Comparison of ENCODE assay signal across 1 cellular context in the genomic region with DNA sequence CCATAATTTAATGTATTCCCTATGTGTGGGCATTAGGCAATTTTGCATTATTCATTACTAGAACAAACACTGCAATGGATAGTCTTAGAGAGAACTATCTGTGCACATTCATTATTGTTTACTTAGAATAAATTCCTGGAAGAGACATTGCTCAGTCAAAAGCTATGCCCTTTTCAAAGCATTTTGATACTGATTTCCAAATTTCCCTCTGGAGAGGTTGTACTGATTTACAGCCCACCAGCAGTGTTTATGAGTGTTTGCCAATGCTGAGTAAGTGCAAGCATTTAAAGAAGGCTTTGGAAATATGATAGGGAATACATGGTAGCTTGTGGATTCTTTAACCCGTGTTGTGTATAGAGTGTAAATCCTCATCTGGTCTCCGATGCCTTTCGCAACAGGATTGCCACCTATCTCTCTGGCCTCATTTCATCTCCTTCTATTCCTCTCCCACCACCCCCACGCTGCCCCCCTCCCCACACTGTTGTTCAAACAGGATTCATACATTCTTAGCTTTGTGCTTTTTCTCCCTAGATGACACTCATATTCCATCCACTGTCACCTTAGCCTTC.
TF ChIP-seq lines count a peak whose summit lies in the region.

No MANE protein-coding gene starts in this region.

TF ChIP-seq in HepG2, 621 proteins besides CTCF, POLR2A, EP300 and RAD21 (continued from another document and continues in another):
- TF ChIP-seq, protein P1, sequence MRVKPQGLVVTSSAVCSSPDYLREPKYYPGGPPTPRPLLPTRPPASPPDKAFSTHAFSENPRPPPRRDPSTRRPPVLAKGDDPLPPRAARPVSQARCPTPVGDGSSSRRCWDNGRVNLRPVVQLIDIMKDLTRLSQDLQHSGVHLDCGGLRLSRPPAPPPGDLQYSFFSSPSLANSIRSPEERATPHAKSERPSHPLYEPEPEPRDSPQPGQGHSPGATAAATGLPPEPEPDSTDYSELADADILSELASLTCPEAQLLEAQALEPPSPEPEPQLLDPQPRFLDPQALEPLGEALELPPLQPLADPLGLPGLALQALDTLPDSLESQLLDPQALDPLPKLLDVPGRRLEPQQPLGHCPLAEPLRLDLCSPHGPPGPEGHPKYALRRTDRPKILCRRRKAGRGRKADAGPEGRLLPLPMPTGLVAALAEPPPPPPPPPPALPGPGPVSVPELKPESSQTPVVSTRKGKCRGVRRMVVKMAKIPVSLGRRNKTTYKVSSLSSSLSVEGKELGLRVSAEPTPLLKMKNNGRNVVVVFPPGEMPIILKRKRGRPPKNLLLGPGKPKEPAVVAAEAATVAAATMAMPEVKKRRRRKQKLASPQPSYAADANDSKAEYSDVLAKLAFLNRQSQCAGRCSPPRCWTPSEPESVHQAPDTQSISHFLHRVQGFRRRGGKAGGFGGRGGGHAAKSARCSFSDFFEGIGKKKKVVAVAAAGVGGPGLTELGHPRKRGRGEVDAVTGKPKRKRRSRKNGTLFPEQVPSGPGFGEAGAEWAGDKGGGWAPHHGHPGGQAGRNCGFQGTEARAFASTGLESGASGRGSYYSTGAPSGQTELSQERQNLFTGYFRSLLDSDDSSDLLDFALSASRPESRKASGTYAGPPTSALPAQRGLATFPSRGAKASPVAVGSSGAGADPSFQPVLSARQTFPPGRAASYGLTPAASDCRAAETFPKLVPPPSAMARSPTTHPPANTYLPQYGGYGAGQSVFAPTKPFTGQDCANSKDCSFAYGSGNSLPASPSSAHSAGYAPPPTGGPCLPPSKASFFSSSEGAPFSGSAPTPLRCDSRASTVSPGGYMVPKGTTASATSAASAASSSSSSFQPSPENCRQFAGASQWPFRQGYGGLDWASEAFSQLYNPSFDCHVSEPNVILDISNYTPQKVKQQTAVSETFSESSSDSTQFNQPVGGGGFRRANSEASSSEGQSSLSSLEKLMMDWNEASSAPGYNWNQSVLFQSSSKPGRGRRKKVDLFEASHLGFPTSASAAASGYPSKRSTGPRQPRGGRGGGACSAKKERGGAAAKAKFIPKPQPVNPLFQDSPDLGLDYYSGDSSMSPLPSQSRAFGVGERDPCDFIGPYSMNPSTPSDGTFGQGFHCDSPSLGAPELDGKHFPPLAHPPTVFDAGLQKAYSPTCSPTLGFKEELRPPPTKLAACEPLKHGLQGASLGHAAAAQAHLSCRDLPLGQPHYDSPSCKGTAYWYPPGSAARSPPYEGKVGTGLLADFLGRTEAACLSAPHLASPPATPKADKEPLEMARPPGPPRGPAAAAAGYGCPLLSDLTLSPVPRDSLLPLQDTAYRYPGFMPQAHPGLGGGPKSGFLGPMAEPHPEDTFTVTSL (CRISPR knock-in tag; IDR thresholded peaks at IDR 0.05; ENCODE audit: borderline replicate concordance): peak; percentile 28; the same call in 1 of the 2 replicates
- TF ChIP-seq CHD2 (IDR thresholded peaks at IDR 0.05; ENCODE audit: low read depth, low read length): no peak
- TF ChIP-seq, protein P2, sequence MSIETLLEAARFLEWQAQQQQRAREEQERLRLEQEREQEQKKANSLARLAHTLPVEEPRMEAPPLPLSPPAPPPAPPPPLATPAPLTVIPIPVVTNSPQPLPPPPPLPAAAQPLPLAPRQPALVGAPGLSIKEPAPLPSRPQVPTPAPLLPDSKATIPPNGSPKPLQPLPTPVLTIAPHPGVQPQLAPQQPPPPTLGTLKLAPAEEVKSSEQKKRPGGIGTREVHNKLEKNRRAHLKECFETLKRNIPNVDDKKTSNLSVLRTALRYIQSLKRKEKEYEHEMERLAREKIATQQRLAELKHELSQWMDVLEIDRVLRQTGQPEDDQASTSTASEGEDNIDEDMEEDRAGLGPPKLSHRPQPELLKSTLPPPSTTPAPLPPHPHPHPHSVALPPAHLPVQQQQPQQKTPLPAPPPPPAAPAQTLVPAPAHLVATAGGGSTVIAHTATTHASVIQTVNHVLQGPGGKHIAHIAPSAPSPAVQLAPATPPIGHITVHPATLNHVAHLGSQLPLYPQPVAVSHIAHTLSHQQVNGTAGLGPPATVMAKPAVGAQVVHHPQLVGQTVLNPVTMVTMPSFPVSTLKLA (IDR thresholded peaks at IDR 0.05): no peak
- TF ChIP-seq SIX4 (CRISPR knock-in tag; IDR thresholded peaks at IDR 0.05): peak; percentile 88
- TF ChIP-seq MLLT10 (CRISPR knock-in tag; IDR thresholded peaks at IDR 0.05): no peak
- TF ChIP-seq MEIS2 (CRISPR knock-in tag; IDR thresholded peaks at IDR 0.05): no peak; the same call in 1 of the 2 replicates
- TF ChIP-seq NFIC (IDR thresholded peaks at IDR 0.05; ENCODE audit: low read length): peak; percentile 47; the same call in 1 of the 2 replicates
- TF ChIP-seq ZNF883 (CRISPR knock-in tag; IDR thresholded peaks at IDR 0.05; ENCODE audit: not compliant biosample characterization): no peak
- TF ChIP-seq, protein P3, sequence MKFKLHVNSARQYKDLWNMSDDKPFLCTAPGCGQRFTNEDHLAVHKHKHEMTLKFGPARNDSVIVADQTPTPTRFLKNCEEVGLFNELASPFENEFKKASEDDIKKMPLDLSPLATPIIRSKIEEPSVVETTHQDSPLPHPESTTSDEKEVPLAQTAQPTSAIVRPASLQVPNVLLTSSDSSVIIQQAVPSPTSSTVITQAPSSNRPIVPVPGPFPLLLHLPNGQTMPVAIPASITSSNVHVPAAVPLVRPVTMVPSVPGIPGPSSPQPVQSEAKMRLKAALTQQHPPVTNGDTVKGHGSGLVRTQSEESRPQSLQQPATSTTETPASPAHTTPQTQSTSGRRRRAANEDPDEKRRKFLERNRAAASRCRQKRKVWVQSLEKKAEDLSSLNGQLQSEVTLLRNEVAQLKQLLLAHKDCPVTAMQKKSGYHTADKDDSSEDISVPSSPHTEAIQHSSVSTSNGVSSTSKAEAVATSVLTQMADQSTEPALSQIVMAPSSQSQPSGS (CRISPR knock-in tag; IDR thresholded peaks at IDR 0.05): no peak
- TF ChIP-seq RAD51 (IDR thresholded peaks at IDR 0.05; ENCODE audit: borderline replicate concordance): no peak
- TF ChIP-seq FOXO1 (CRISPR knock-in tag; IDR thresholded peaks at IDR 0.05): 0 out of 2 replicates have a peak, but pooled peaks have one; percentile 15
- no peak for TF ChIP-seq ZNF282 (IDR thresholded peaks at IDR 0.05; ENCODE audit: partially characterized antibody)
- peak; percentile 92 for TF ChIP-seq ZFP1 (CRISPR knock-in tag; IDR thresholded peaks at IDR 0.05)
- no peak for TF ChIP-seq ZNF235 (CRISPR knock-in tag; IDR thresholded peaks at IDR 0.05; ENCODE audit: borderline replicate concordance)
- no peak for TF ChIP-seq ZNF138 (CRISPR knock-in tag; IDR thresholded peaks at IDR 0.05; ENCODE audit: low read depth)
- TF ChIP-seq MED1 (CRISPR knock-in tag; IDR thresholded peaks at IDR 0.05): peak; percentile 78
- TF ChIP-seq, protein P4, sequence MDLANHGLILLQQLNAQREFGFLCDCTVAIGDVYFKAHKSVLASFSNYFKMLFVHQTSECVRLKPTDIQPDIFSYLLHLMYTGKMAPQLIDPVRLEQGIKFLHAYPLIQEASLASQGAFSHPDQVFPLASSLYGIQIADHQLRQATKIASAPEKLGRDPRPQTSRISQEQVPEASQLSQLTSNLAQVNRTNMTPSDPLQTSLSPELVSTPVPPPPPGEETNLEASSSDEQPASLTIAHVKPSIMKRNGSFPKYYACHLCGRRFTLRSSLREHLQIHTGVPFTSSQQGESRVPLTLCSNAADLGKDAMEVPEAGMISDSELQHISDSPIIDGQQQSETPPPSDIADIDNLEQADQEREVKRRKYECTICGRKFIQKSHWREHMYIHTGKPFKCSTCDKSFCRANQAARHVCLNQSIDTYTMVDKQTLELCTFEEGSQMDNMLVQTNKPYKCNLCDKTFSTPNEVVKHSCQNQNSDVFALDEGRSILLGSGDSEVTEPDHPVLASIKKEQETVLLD (CRISPR knock-in tag; IDR thresholded peaks at IDR 0.05; ENCODE audit: low read depth): no peak
- 0 out of 4 replicates have a peak, but pooled peaks of 1 of the 2 experiments have one; percentile 3 for TF ChIP-seq MAFK (conservative IDR thresholded peaks at IDR 0.05 in 1 of 2, IDR thresholded peaks at IDR 0.05 in 1 of 2; ENCODE audit: low read length in 2 of 2)
- no peak for TF ChIP-seq ZNF772 (CRISPR knock-in tag; IDR thresholded peaks at IDR 0.05)
- TF ChIP-seq, protein P5, sequence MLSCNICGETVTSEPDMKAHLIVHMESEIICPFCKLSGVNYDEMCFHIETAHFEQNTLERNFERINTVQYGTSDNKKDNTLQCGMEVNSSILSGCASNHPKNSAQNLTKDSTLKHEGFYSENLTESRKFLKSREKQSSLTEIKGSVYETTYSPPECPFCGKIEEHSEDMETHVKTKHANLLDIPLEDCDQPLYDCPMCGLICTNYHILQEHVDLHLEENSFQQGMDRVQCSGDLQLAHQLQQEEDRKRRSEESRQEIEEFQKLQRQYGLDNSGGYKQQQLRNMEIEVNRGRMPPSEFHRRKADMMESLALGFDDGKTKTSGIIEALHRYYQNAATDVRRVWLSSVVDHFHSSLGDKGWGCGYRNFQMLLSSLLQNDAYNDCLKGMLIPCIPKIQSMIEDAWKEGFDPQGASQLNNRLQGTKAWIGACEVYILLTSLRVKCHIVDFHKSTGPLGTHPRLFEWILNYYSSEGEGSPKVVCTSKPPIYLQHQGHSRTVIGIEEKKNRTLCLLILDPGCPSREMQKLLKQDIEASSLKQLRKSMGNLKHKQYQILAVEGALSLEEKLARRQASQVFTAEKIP (CRISPR knock-in tag; IDR thresholded peaks at IDR 0.05; ENCODE audit: borderline replicate concordance): no peak
- TF ChIP-seq ELF3 (CRISPR knock-in tag; IDR thresholded peaks at IDR 0.05): peak; percentile 58
- TF ChIP-seq BCL6 (CRISPR knock-in tag; IDR thresholded peaks at IDR 0.05): peak; percentile 96
- TF ChIP-seq NKX3-1 (CRISPR knock-in tag; IDR thresholded peaks at IDR 0.05): no peak
- no peak for TF ChIP-seq SAFB2 (CRISPR knock-in tag; IDR thresholded peaks at IDR 0.05; ENCODE audit: borderline replicate concordance, low read depth)
- TF ChIP-seq RXRB (CRISPR knock-in tag; IDR thresholded peaks at IDR 0.05; ENCODE audit: borderline replicate concordance): peak; percentile 57
- TF ChIP-seq YEATS2 (CRISPR knock-in tag; IDR thresholded peaks at IDR 0.05; ENCODE audit: borderline replicate concordance): no peak
- TF ChIP-seq TOPORS (CRISPR knock-in tag; IDR thresholded peaks at IDR 0.05): no peak
- TF ChIP-seq, protein P6, sequence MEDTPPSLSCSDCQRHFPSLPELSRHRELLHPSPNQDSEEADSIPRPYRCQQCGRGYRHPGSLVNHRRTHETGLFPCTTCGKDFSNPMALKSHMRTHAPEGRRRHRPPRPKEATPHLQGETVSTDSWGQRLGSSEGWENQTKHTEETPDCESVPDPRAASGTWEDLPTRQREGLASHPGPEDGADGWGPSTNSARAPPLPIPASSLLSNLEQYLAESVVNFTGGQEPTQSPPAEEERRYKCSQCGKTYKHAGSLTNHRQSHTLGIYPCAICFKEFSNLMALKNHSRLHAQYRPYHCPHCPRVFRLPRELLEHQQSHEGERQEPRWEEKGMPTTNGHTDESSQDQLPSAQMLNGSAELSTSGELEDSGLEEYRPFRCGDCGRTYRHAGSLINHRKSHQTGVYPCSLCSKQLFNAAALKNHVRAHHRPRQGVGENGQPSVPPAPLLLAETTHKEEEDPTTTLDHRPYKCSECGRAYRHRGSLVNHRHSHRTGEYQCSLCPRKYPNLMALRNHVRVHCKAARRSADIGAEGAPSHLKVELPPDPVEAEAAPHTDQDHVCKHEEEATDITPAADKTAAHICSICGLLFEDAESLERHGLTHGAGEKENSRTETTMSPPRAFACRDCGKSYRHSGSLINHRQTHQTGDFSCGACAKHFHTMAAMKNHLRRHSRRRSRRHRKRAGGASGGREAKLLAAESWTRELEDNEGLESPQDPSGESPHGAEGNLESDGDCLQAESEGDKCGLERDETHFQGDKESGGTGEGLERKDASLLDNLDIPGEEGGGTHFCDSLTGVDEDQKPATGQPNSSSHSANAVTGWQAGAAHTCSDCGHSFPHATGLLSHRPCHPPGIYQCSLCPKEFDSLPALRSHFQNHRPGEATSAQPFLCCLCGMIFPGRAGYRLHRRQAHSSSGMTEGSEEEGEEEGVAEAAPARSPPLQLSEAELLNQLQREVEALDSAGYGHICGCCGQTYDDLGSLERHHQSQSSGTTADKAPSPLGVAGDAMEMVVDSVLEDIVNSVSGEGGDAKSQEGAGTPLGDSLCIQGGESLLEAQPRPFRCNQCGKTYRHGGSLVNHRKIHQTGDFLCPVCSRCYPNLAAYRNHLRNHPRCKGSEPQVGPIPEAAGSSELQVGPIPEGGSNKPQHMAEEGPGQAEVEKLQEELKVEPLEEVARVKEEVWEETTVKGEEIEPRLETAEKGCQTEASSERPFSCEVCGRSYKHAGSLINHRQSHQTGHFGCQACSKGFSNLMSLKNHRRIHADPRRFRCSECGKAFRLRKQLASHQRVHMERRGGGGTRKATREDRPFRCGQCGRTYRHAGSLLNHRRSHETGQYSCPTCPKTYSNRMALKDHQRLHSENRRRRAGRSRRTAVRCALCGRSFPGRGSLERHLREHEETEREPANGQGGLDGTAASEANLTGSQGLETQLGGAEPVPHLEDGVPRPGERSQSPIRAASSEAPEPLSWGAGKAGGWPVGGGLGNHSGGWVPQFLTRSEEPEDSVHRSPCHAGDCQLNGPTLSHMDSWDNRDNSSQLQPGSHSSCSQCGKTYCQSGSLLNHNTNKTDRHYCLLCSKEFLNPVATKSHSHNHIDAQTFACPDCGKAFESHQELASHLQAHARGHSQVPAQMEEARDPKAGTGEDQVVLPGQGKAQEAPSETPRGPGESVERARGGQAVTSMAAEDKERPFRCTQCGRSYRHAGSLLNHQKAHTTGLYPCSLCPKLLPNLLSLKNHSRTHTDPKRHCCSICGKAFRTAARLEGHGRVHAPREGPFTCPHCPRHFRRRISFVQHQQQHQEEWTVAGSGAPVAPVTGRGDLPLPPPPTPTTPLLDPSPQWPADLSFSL (CRISPR knock-in tag; IDR thresholded peaks at IDR 0.05): no peak
- peak; percentile 85 for TF ChIP-seq TBL1XR1 (IDR thresholded peaks at IDR 0.05; ENCODE audit: borderline replicate concordance, low read length, partially characterized antibody)
- no peak for TF ChIP-seq HMGA1 (CRISPR knock-in tag; conservative IDR thresholded peaks at IDR 0.05)
- TF ChIP-seq RFXANK (CRISPR knock-in tag; IDR thresholded peaks at IDR 0.05): no peak
- TF ChIP-seq FOXA3 (CRISPR knock-in tag; IDR thresholded peaks at IDR 0.05): peak; percentile 83
- peak; percentile 49; the same call in 1 of the 2 replicates for TF ChIP-seq THAP11 (CRISPR knock-in tag; IDR thresholded peaks at IDR 0.05)
- no peak for TF ChIP-seq ELF4 (CRISPR knock-in tag; IDR thresholded peaks at IDR 0.05; ENCODE audit: borderline replicate concordance)
- no peak for TF ChIP-seq ZNF451 (CRISPR knock-in tag; IDR thresholded peaks at IDR 0.05)
- TF ChIP-seq FOXJ3 (CRISPR knock-in tag; IDR thresholded peaks at IDR 0.05; ENCODE audit: borderline replicate concordance): peak; percentile 71; the same call in 1 of the 2 replicates
- no peak for TF ChIP-seq GPN1 (CRISPR knock-in tag; IDR thresholded peaks at IDR 0.05; ENCODE audit: borderline replicate concordance)
- TF ChIP-seq MAFF (IDR thresholded peaks at IDR 0.05; ENCODE audit: low read depth, low read length): peak; percentile 45
